ENCODE assay signal across 8 cellular contexts in the genomic region with DNA sequence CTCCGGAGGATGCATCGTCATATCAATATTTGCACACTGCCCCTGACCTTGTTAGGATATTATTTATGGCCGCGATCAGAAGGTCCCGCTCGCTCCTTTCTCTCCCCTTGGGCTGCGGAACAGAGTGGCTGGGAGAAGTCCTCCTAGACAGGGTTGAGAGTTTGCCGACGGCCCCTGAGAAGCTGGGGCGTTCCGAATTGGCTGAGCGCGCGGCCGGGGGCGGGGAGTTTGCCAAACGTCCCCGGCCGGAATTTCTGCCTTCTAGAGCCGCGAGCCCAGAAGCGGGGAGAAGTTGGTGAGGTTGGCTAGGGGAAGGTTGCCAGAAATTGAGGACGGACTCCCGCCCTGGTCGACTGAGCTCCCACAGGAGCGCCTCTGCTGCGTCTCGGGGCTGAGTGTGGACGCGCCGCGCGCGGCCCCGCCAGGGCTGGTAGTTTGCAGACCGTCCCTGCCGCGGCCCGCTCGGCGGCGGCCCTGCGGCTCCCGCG.
DNase-seq lines count a peak whose midpoint lies in the region; ATAC-seq lines count a peak whose summit lies in the region.

No MANE protein-coding gene starts in this region.

- DNase-seq in AG20443 (ENCODE audit: low spot score) (peak; percentile 94), NCI-H446 (lab: John Stamatoyannopoulos, UW) (peak; percentile 80 to 92), cerebellum (ENCODE audit: low spot score) (peak; percentile 87), kidney glomerular epithelial cell (lab: John Stamatoyannopoulos, UW) (peak; percentile 91)
- peak; percentile 77 for DNase-seq in activated CD4-positive, CD25-positive, alpha-beta regulatory T cell treated with anti-CD3 and anti-CD28 coated beads, Interleukin-2, amount 50 U/mL, for 72 hours
- peak; percentile 62 to 75 for DNase-seq in stimulated activated CD4-positive, alpha-beta T cell treated with anti-CD3 and anti-CD28 coated beads, Interleukin-15, amount 100 ng/mL, for 48 hours (ENCODE audit: low read depth in 2 of 2)

- peak; percentile 59 for ATAC-seq in GM19023 (IDR thresholded peaks at IDR 0.05; ENCODE audit: unreplicated experiment)
- peak; percentile 65 for ATAC-seq in HG03175 (IDR thresholded peaks at IDR 0.05; ENCODE audit: unreplicated experiment)

Comparison
In these comparisons a context has a peak if more than half of its experiments do, and no peak if none do; other contexts are left out.
1. Peak in every context shown above with its lines: DNase-seq and ATAC-seq.